Comparison of ENCODE assay signal across 15 cellular contexts in genomic region chr15:33188654-33189257, GRCh38. TPM values are rescaled to one million over a fixed set of nuclear protein-coding genes. Genes with fewer than 3 reads are reported as not detected.
DNase-seq lines count a peak whose midpoint lies in the region; ATAC-seq and TF ChIP-seq lines count a peak whose summit lies in the region.
"Had no signal": no experiment of that assay in that cellular context is flagged by ENCODE, and none has a peak within 500 bp of the region (broad histone marks: within the 10 kb centered on the region; RNA-seq: fewer than 3 reads in every experiment).

No MANE protein-coding gene starts in this region.

- intact Hi-C loops in heart left ventricle (cut with DNase I): no loop called here
- intact Hi-C loops in Calu3 (cut with micrococcal nuclease; ENCODE audit: unreplicated experiment): no loop called here

- H3K27me3 Mint-ChIP-seq in Calu3 (ENCODE audit: unreplicated experiment) (no peaks in the 10 kb centered on the region), WTC11 (ENCODE audit: low read depth) (peaks cover 10% of the 10 kb centered on the region)

- H3K4me1 Mint-ChIP-seq in Calu3 (ENCODE audit: low read depth, unreplicated experiment): no peaks in the 10 kb centered on the region
- peaks cover 14% of the 10 kb centered on the region for H3K4me1 Mint-ChIP-seq in WTC11

- BruUV-seq in Calu3 (replicated peaks; lab: Mats Ljungman, UMichigan): no TSS peak

- CTCF ChIA-PET in Calu3 (lab: Charles Lee): no interaction called here
- CTCF ChIA-PET in WTC11 (lab: Charles Lee): no interaction called here

- peaks cover 0 to 14% (median 0%) of the 10 kb centered on the region in 12 donors for H3K4me1 ChIP-seq in heart left ventricle
- H3K4me1 ChIP-seq in right atrium auricular region: no peaks in the 10 kb centered on the region
- H3K4me1 ChIP-seq: lower lobe of right lung, tibial nerve had no signal

- no peak for TF ChIP-seq POLR2A in heart left ventricle (IDR thresholded peaks at IDR 0.05)

- H3K4me3 ChIP-seq in heart left ventricle (no peak overlapping the region), right atrium auricular region (no peak overlapping the region)
- H3K4me3 ChIP-seq: esophagus muscularis mucosa, lower lobe of right lung, tibial nerve had no signal

- H3K27ac Mint-ChIP-seq in Calu3 (ENCODE audit: unreplicated experiment): no peak overlapping the region
- H3K27ac Mint-ChIP-seq in WTC11: no peak overlapping the region
- H3K27ac Mint-ChIP-seq: activated T-cell treated with anti-CD3 and anti-CD28 coated beads, Interleukin-2, amount 50 U/mL, for 24 hours had no signal

- TF ChIP-seq CTCF in heart left ventricle (IDR thresholded peaks at IDR 0.05) (no peak), right atrium auricular region (IDR thresholded peaks at IDR 0.05) (no peak), Calu3 (IDR thresholded peaks at IDR 0.05; ENCODE audit: unreplicated experiment) (no peak), WTC11 (IDR thresholded peaks at IDR 0.05) (no peak)

- H3K4me3 Mint-ChIP-seq in Calu3 (ENCODE audit: low read depth, unreplicated experiment) (no peak overlapping the region), WTC11 (no peak overlapping the region)
- H3K4me3 Mint-ChIP-seq: activated T-cell treated with anti-CD3 and anti-CD28 coated beads, Interleukin-2, amount 50 U/mL, for 24 hours had no signal

- no peak overlapping the region for H3K27ac ChIP-seq in heart left ventricle
- H3K27ac ChIP-seq in right atrium auricular region: no peak overlapping the region
- H3K27ac ChIP-seq: esophagus muscularis mucosa, lower lobe of right lung, tibial nerve had no signal

- H3K36me3 Mint-ChIP-seq in Calu3 (ENCODE audit: insufficient read depth, unreplicated experiment) (no peaks in the 10 kb centered on the region), WTC11 (no peaks in the 10 kb centered on the region)

- ATAC-seq in heart left ventricle (peak in 3 of 4 donors; percentile 84 to 87 (median 86)), HG03159 (IDR thresholded peaks at IDR 0.05; ENCODE audit: unreplicated experiment) (peak; percentile 66), HG02884 (IDR thresholded peaks at IDR 0.05; ENCODE audit: unreplicated experiment) (no peak), WTC11 (no peak)

- DNase-seq in heart left ventricle (peak in 1 of 5 donors; percentile 16), right atrium auricular region (ENCODE audit: low spot score) (no peak), SKM-1 treated with dmso at 0.1 percent for 144 hours (lab: John Stamatoyannopoulos, UW; ENCODE audit: unreplicated experiment) (peak; percentile 37), Calu3 (no peak), SHP77 treated with DMSO at 0.1 percent for 48 hours (lab: John Stamatoyannopoulos, UW) (no peak), WTC11 (ENCODE audit: low spot score) (no peak)
- DNase-seq: activated T-cell treated with anti-CD3 and anti-CD28 coated beads, Interleukin-2, amount 50 U/mL, for 24 hours; amniotic stem cell; lower lobe of right lung; NCI-H187; SK-N-SH had no signal

- POLR2A ChIA-PET in WTC11 (lab: Charles Lee): no interaction called here

- WGBS in heart left ventricle, 4 donors: 56 to 66% (median 58%) methylated on average over 5 of the region's 5 CpGs

- no peaks in the 10 kb centered on the region for H3K36me3 ChIP-seq in heart left ventricle
- no peaks in the 10 kb centered on the region for H3K36me3 ChIP-seq in right atrium auricular region
- H3K36me3 ChIP-seq: esophagus muscularis mucosa, lower lobe of right lung, tibial nerve had no signal

- H3K9me3 ChIP-seq in heart left ventricle (no peaks in the 10 kb centered on the region), right atrium auricular region (no peaks in the 10 kb centered on the region)
- H3K9me3 ChIP-seq: esophagus muscularis mucosa, lower lobe of right lung, SK-N-SH, tibial nerve had no signal

- H3K27me3 ChIP-seq in heart left ventricle: peaks cover 0 to 10% (median 0%) of the 10 kb centered on the region in 9 donors
- H3K27me3 ChIP-seq in right atrium auricular region: no peaks in the 10 kb centered on the region
- H3K27me3 ChIP-seq: esophagus muscularis mucosa had no signal

- no peaks in the 10 kb centered on the region for H3K9me3 Mint-ChIP-seq in Calu3 (ENCODE audit: low read depth, unreplicated experiment)
- no peaks in the 10 kb centered on the region for H3K9me3 Mint-ChIP-seq in WTC11
- H3K9me3 Mint-ChIP-seq: activated T-cell treated with anti-CD3 and anti-CD28 coated beads, Interleukin-2, amount 50 U/mL, for 24 hours had no signal

TF ChIP-seq in WTC11, 78 proteins besides CTCF, POLR2A, EP300 and RAD21:
- no peak for TF ChIP-seq USF1 (CRISPR knock-in tag; IDR thresholded peaks at IDR 0.05)
- no peak for TF ChIP-seq SMAD3 (CRISPR knock-in tag; IDR thresholded peaks at IDR 0.05; ENCODE audit: borderline replicate concordance)
- TF ChIP-seq TEAD1 (CRISPR knock-in tag; IDR thresholded peaks at IDR 0.05): no peak
- TF ChIP-seq MAX (CRISPR knock-in tag; IDR thresholded peaks at IDR 0.05): no peak
- no peak for TF ChIP-seq ZNF671 (CRISPR knock-in tag; IDR thresholded peaks at IDR 0.05)
- no peak for TF ChIP-seq SP1 (CRISPR knock-in tag; conservative IDR thresholded peaks at IDR 0.05)
- no peak for TF ChIP-seq ATF6 (CRISPR knock-in tag; IDR thresholded peaks at IDR 0.05)
- no peak for TF ChIP-seq FOXK1 (CRISPR knock-in tag; IDR thresholded peaks at IDR 0.05)
- TF ChIP-seq ZNF121 (CRISPR knock-in tag; IDR thresholded peaks at IDR 0.05): no peak
- no peak for TF ChIP-seq CREB1 (CRISPR knock-in tag; IDR thresholded peaks at IDR 0.05)
- TF ChIP-seq IRF2 (CRISPR knock-in tag; IDR thresholded peaks at IDR 0.05; ENCODE audit: borderline replicate concordance, low read depth): no peak
- no peak for TF ChIP-seq NFATC4 (CRISPR knock-in tag; IDR thresholded peaks at IDR 0.05)
- TF ChIP-seq NR2C2 (CRISPR knock-in tag; IDR thresholded peaks at IDR 0.05): no peak

RNA-seq across cellular contexts. Expression of gene FMN1, which starts 5.8 kb away (rescaled TPM):
- total RNA-seq in heart left ventricle: 10 to 100 TPM in 1 of 9 donors, 1 to 10 TPM in 8; 1.7 to 10.6 (median 3.8) TPM
- under 1 TPM; 0.61 to 0.91 TPM for polyA plus RNA-seq in heart left ventricle
- 1 to 10 TPM; 2.4 to 3.1 TPM for total RNA-seq in right atrium auricular region
- total RNA-seq in Calu3 (2022): 5.5 and 7.1 TPM in 2 replicates
- total RNA-seq in WTC11 (2021): 3.6 to 4.5 TPM (median 4.1 TPM) in 3 replicates

Comparison
In these comparisons a context has a peak if more than half of its experiments do, and no peak if none do; other contexts are left out.
1. ATAC-seq: peak in heart left ventricle (3 of 4) and HG03159 (single experiment); none in HG02884 (single experiment) and WTC11 (single experiment).